ENCODE assay signal across 1 cellular context in the genomic region with DNA sequence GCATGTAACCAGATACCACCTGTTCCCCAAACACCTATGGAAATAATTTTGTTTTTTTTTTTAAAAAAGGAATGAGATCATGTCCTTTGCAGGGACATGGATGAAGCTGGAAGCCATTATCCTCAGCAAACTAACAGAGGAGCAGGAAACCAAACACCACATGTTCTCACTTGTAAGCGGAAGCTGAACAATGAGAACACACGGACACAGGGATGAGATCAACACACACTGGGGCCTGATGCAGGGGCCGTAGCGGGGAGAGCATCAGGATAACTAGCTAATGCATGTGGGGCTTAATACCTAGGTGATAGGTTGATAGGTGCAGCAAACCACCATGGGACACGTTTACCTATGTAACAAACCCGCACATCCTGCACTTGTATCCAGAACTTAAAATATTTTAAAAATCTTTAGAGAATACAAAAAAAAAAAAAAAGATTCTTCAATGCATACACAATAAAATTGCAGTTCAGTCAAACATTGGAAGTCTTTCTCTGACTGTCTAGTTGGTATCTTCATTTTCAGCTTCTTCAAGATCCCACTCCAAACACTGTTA.
TF ChIP-seq lines count a peak whose summit lies in the region.

No MANE protein-coding gene starts in this region.

TF ChIP-seq in K562, 482 proteins besides CTCF, POLR2A, EP300 and RAD21:
- TF ChIP-seq LARP7 (IDR thresholded peaks at IDR 0.05), result no peak
- peak; percentile 6; the same call in 1 of the 2 replicates for TF ChIP-seq KLF16 (IDR thresholded peaks at IDR 0.05)
